ENCODE assay signal across 17 cellular contexts in genomic region chr19:8212916-8213315, GRCh38.
"Had no signal": no experiment of that assay in that cellular context is flagged by ENCODE, and none has a peak within 500 bp of the region (broad histone marks: within the 10 kb centered on the region; RNA-seq: fewer than 3 reads in every experiment).

No MANE protein-coding gene starts in this region.

- H3K4me1 ChIP-seq: colonic mucosa had no signal

- H3K27me3 ChIP-seq: gastroesophageal sphincter, tibial nerve, vagina had no signal

- H3K9me3 ChIP-seq: colonic mucosa, gastroesophageal sphincter, heart right ventricle, lower lobe of right lung, tibial nerve, vagina had no signal

- ATAC-seq: activated T-helper 17 cell treated with anti-CD3 and anti-CD28 coated beads, Interleukin-2, amount 50 U/mL, for 72 hours; gastroesophageal sphincter; heart right ventricle; left cardiac atrium; lower lobe of right lung; T-helper 17 cell had no signal

- H3K4me3 Mint-ChIP-seq: T-helper 17 cell had no signal

- H3K4me3 ChIP-seq: colonic mucosa, gastroesophageal sphincter, heart right ventricle, lower lobe of right lung, tibial nerve, vagina had no signal

- H3K9me3 Mint-ChIP-seq: activated T-helper 17 cell treated with anti-CD3 and anti-CD28 coated beads, Interleukin-2, amount 50 U/mL, for 72 hours; mesothelial cell of epicardium had no signal

- H3K27ac ChIP-seq: colonic mucosa, gastroesophageal sphincter, heart right ventricle, lower lobe of right lung, tibial nerve, vagina, WERI-Rb-1 had no signal

- H3K27me3 Mint-ChIP-seq: activated T-helper 17 cell treated with anti-CD3 and anti-CD28 coated beads, Interleukin-2, amount 50 U/mL, for 72 hours; T-helper 17 cell had no signal

- DNase-seq: activated CD4-positive, alpha-beta T cell treated with anti-CD3 and anti-CD28 coated beads for 4 hours; activated CD8-positive, alpha-beta memory T cell treated with anti-CD3 and anti-CD28 coated beads, Interleukin-2, amount 50 U/mL, for 48 hours; activated naive CD4-positive, alpha-beta T cell treated with anti-CD3 and anti-CD28 coated beads, Interleukin-2, amount 50 U/mL, for 16 hours; central memory CD4-positive, alpha-beta T cell; colonic mucosa; heart right ventricle; left cardiac atrium; lower lobe of right lung; stimulated activated CD4-positive, alpha-beta T cell treated with anti-CD3 and anti-CD28 coated beads, Interleukin-2, amount 100 ng/mL, for 48 hours; stimulated activated naive CD4-positive, alpha-beta T cell; T-helper 17 cell; WERI-Rb-1 had no signal

- H3K36me3 ChIP-seq: colonic mucosa, lower lobe of right lung had no signal

- H3K27ac Mint-ChIP-seq: mesothelial cell of epicardium, T-helper 17 cell had no signal
